ENCODE assay signal across 27 cellular contexts in genomic region chr13:113033054-113033453, GRCh38.
"Had no signal": no experiment of that assay in that cellular context is flagged by ENCODE, and none has a peak within 500 bp of the region (broad histone marks: within the 10 kb centered on the region; RNA-seq: fewer than 3 reads in every experiment).

No MANE protein-coding gene starts in this region.

- DNase-seq: hippocampal formation; left colon; lower lobe of right lung; mammary epithelial cell; mesenchymal stem cell; mucosa of descending colon; naive thymus-derived CD4-positive, alpha-beta T cell; occipital lobe; right lobe of liver; stimulated activated CD4-positive, alpha-beta T cell treated with anti-CD3 and anti-CD28 coated beads, Interleukin-1b, Interleukin-23, amount 100 ng/mL, for 48 hours; stimulated activated CD4-positive, alpha-beta T cell treated with anti-CD3 and anti-CD28 coated beads, Interleukin-2, amount 100 ng/mL, for 48 hours; stimulated activated CD4-positive, alpha-beta T cell treated with anti-CD3 and anti-CD28 coated beads, Interleukin-4, amount 100 ng/mL, for 4 hours; stimulated activated CD8-positive, alpha-beta memory T cell treated with anti-CD3 and anti-CD28 coated beads, Interleukin-4, amount 100 ng/mL, for 48 hours; stimulated activated naive CD4-positive, alpha-beta T cell treated with Interleukin-2 at 50 U/mL for 16 hours; stimulated activated naive CD8-positive, alpha-beta T cell treated with anti-CD3 and anti-CD28 coated beads, Interleukin-15, amount 100 ng/mL, for 72 hours; substantia nigra; transverse colon had no signal

- H3K4me3 ChIP-seq: left lung, lower lobe of right lung, mucosa of descending colon, right atrium auricular region, right lobe of liver, smooth muscle cell, transverse colon, upper lobe of left lung, vagina had no signal

- H3K4me2 ChIP-seq: smooth muscle cell had no signal

- H2AFZ ChIP-seq: parathyroid adenoma had no signal

- H3K9ac ChIP-seq: parathyroid adenoma had no signal

- ATAC-seq: left colon; left lung; lower lobe of right lung; mucosa of descending colon; naive thymus-derived CD4-positive, alpha-beta T cell; natural killer cell treated with Interleukin-12 subunit alpha and Interleukin-12 subunit beta and Interleukin-15 and Interleukin-18, amount 100 ng/mL, for 72 hours; right lobe of liver; stimulated activated memory B cell treated with anti-CD40 and anti-IgM and Interleukin-4, amounts not matched to agents 10 μg/mL and 1 μg/mL and 100 μg/mL, for 72 hours; stimulated activated naive CD8-positive, alpha-beta T cell treated with anti-CD3 and anti-CD28 coated beads, Interleukin-15, amount 100 ng/mL, for 72 hours had no signal

- H3K36me3 ChIP-seq: left lung, lower lobe of right lung, neutrophil, right atrium auricular region, right lobe of liver, transverse colon, vagina had no signal

- H3K27ac ChIP-seq: left lung, lower lobe of right lung, neutrophil, parathyroid adenoma, right atrium auricular region, right lobe of liver, transverse colon, upper lobe of left lung, vagina had no signal

- H3K27me3 ChIP-seq: left lung, neutrophil, right atrium auricular region, right lobe of liver, transverse colon, upper lobe of left lung, vagina had no signal

- FAIRE-seq: keratinocyte had no signal

- H3K4me1 ChIP-seq: left lung, lower lobe of right lung, parathyroid adenoma had no signal

- H3K79me2 ChIP-seq: parathyroid adenoma had no signal

- H3K9me3 ChIP-seq: left lung, lower lobe of right lung, mucosa of descending colon, neutrophil, right atrium auricular region, right lobe of liver, transverse colon, upper lobe of left lung, vagina had no signal
